ENCODE assay signal across 1 cellular context in genomic region chr1:212485895-212486590, GRCh38.
TF ChIP-seq lines count a peak whose summit lies in the region.

No MANE protein-coding gene starts in this region.

TF ChIP-seq in HEK293, 187 proteins besides CTCF, POLR2A, EP300 and RAD21 (continued from another document):
- no peak for TF ChIP-seq PRDM2 (tag by site-specific recombination; IDR thresholded peaks at IDR 0.05; ENCODE audit: borderline replicate concordance)
- TF ChIP-seq EGR2 (tag by site-specific recombination; IDR thresholded peaks at IDR 0.05; ENCODE audit: low read depth) = no peak
TF ChIP-seq in HEK293: peak in this region for 24.
